ENCODE assay signal across 1 cellular context in the genomic region with DNA sequence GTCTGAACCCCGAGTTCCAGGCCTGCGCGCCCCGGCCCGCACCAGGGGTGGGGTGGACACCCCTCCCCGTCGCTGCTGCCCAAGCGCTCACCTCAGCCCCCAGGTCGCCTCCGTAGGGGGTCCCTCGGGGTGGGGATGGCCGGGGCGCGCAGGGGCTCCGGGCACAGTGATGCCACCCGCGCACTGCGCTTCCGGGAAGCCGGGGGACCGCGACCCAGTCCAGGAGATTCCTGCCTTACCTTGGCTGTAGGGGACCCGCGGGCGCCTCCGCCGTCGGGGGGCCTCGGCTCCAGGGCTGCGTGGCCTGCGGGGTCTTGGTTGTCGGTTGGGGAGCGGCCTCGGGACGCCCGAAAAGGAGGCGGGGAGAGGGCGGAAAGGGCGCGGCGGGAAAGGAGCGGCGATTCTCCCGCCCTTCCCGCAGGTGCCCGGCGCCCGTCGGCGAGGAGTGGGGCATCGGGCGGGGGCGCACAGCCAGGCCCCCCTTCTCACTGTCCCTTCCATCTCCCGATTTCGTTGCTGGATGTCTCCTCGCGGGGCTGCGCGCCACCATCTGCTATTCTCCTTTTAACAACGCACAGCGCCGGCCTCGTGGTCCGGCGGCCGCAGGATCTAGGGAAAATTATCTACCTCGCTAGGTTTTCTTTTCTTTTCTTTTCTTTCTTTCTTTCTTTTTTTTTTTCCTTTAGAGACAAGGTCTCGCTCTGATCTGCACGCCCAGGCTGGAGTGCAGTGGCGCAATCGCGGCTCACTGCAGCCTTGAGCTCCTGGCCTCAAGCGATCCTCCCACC.
A peak's percentile ranks its signal among the peaks of the same experiment; 100 is the strongest.
TF ChIP-seq lines count a peak whose summit lies in the region.

A gene (minus strand): TSS at position 355 of the 788 bp plus-strand sequence. CDS start 3,323 bp downstream, outside the sequence.

TF ChIP-seq in HepG2, 621 proteins besides CTCF, POLR2A, EP300 and RAD21 (continued from another document and continues in another):
- TF ChIP-seq, protein P1, sequence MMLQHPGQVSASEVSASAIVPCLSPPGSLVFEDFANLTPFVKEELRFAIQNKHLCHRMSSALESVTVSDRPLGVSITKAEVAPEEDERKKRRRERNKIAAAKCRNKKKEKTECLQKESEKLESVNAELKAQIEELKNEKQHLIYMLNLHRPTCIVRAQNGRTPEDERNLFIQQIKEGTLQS (CRISPR knock-in tag; IDR thresholded peaks at IDR 0.05), result no peak
- no peak for TF ChIP-seq MZF1 (CRISPR knock-in tag; IDR thresholded peaks at IDR 0.05; ENCODE audit: borderline replicate concordance)
- TF ChIP-seq NFE2L1 (CRISPR knock-in tag; IDR thresholded peaks at IDR 0.05; ENCODE audit: borderline replicate concordance), result no peak
- TF ChIP-seq ZNF788 (CRISPR knock-in tag; IDR thresholded peaks at IDR 0.05; ENCODE audit: borderline replicate concordance), result no peak
- TF ChIP-seq ZNF205 (CRISPR knock-in tag; IDR thresholded peaks at IDR 0.05), result no peak; the same call in 1 of the 2 replicates
- no peak for TF ChIP-seq ZNF333 (CRISPR knock-in tag; IDR thresholded peaks at IDR 0.05; ENCODE audit: borderline replicate concordance)
- TF ChIP-seq KDM3A (CRISPR knock-in tag; IDR thresholded peaks at IDR 0.05; ENCODE audit: low read depth), result no peak
- TF ChIP-seq, protein P2, sequence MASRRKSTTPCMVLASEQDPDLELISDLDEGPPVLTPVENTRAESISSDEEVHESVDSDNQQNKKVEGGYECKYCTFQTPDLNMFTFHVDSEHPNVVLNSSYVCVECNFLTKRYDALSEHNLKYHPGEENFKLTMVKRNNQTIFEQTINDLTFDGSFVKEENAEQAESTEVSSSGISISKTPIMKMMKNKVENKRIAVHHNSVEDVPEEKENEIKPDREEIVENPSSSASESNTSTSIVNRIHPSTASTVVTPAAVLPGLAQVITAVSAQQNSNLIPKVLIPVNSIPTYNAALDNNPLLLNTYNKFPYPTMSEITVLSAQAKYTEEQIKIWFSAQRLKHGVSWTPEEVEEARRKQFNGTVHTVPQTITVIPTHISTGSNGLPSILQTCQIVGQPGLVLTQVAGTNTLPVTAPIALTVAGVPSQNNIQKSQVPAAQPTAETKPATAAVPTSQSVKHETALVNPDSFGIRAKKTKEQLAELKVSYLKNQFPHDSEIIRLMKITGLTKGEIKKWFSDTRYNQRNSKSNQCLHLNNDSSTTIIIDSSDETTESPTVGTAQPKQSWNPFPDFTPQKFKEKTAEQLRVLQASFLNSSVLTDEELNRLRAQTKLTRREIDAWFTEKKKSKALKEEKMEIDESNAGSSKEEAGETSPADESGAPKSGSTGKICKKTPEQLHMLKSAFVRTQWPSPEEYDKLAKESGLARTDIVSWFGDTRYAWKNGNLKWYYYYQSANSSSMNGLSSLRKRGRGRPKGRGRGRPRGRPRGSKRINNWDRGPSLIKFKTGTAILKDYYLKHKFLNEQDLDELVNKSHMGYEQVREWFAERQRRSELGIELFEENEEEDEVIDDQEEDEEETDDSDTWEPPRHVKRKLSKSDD (CRISPR knock-in tag; IDR thresholded peaks at IDR 0.05; ENCODE audit: low read depth), result no peak
- TF ChIP-seq JUN (CRISPR knock-in tag; IDR thresholded peaks at IDR 0.05), result no peak
- TF ChIP-seq GTF3A (CRISPR knock-in tag; conservative IDR thresholded peaks at IDR 0.05), result 0 out of 2 replicates have a peak, but pooled peaks have one; percentile 49
- TF ChIP-seq HMG20B (CRISPR knock-in tag; conservative IDR thresholded peaks at IDR 0.05), result no peak
- TF ChIP-seq, protein P3, sequence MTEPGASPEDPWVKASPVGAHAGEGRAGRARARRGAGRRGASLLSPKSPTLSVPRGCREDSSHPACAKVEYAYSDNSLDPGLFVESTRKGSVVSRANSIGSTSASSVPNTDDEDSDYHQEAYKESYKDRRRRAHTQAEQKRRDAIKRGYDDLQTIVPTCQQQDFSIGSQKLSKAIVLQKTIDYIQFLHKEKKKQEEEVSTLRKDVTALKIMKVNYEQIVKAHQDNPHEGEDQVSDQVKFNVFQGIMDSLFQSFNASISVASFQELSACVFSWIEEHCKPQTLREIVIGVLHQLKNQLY (CRISPR knock-in tag; IDR thresholded peaks at IDR 0.05), result peak; percentile 33; the same call in 1 of the 2 replicates
- TF ChIP-seq, protein P4, sequence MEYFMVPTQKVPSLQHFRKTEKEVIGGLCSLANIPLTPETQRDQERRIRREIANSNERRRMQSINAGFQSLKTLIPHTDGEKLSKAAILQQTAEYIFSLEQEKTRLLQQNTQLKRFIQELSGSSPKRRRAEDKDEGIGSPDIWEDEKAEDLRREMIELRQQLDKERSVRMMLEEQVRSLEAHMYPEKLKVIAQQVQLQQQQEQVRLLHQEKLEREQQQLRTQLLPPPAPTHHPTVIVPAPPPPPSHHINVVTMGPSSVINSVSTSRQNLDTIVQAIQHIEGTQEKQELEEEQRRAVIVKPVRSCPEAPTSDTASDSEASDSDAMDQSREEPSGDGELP (IDR thresholded peaks at IDR 0.05; ENCODE audit: borderline replicate concordance, low read depth), result no peak
- TF ChIP-seq PPARG (CRISPR knock-in tag; conservative IDR thresholded peaks at IDR 0.05), result 0 out of 2 replicates have a peak, but pooled peaks have one; percentile 9
- TF ChIP-seq, protein P5, sequence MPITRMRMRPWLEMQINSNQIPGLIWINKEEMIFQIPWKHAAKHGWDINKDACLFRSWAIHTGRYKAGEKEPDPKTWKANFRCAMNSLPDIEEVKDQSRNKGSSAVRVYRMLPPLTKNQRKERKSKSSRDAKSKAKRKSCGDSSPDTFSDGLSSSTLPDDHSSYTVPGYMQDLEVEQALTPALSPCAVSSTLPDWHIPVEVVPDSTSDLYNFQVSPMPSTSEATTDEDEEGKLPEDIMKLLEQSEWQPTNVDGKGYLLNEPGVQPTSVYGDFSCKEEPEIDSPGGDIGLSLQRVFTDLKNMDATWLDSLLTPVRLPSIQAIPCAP (CRISPR knock-in tag; IDR thresholded peaks at IDR 0.05; ENCODE audit: low read depth), result no peak
- peak; percentile 64; the same call in 1 of the 2 replicates for TF ChIP-seq BRD4 (CRISPR knock-in tag; IDR thresholded peaks at IDR 0.05)
- peak; percentile 56; the same call in 1 of the 2 replicates for TF ChIP-seq HNRNPL (IDR thresholded peaks at IDR 0.05; ENCODE audit: low read depth, low read length)
- TF ChIP-seq AGO2 (optimal IDR thresholded peaks at IDR 0.05; ENCODE audit: low read depth, low read length), result peak; percentile 91
- TF ChIP-seq, protein P6, sequence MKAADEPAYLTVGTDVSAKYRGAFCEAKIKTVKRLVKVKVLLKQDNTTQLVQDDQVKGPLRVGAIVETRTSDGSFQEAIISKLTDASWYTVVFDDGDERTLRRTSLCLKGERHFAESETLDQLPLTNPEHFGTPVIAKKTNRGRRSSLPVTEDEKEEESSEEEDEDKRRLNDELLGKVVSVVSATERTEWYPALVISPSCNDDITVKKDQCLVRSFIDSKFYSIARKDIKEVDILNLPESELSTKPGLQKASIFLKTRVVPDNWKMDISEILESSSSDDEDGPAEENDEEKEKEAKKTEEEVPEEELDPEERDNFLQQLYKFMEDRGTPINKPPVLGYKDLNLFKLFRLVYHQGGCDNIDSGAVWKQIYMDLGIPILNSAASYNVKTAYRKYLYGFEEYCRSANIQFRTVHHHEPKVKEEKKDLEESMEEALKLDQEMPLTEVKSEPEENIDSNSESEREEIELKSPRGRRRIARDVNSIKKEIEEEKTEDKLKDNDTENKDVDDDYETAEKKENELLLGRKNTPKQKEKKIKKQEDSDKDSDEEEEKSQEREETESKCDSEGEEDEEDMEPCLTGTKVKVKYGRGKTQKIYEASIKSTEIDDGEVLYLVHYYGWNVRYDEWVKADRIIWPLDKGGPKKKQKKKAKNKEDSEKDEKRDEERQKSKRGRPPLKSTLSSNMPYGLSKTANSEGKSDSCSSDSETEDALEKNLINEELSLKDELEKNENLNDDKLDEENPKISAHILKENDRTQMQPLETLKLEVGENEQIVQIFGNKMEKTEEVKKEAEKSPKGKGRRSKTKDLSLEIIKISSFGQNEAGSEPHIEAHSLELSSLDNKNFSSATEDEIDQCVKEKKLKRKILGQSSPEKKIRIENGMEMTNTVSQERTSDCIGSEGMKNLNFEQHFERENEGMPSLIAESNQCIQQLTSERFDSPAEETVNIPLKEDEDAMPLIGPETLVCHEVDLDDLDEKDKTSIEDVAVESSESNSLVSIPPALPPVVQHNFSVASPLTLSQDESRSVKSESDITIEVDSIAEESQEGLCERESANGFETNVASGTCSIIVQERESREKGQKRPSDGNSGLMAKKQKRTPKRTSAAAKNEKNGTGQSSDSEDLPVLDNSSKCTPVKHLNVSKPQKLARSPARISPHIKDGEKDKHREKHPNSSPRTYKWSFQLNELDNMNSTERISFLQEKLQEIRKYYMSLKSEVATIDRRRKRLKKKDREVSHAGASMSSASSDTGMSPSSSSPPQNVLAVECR (CRISPR knock-in tag; IDR thresholded peaks at IDR 0.05; ENCODE audit: borderline replicate concordance), result peak; percentile 20; the same call in 1 of the 2 replicates
- no peak for TF ChIP-seq ZNF253 (CRISPR knock-in tag; IDR thresholded peaks at IDR 0.05; ENCODE audit: borderline replicate concordance)
- TF ChIP-seq PLRG1 (conservative IDR thresholded peaks at IDR 0.05), result no peak
- TF ChIP-seq NFATC3 (CRISPR knock-in tag; IDR thresholded peaks at IDR 0.05), result no peak
- TF ChIP-seq, protein P7, sequence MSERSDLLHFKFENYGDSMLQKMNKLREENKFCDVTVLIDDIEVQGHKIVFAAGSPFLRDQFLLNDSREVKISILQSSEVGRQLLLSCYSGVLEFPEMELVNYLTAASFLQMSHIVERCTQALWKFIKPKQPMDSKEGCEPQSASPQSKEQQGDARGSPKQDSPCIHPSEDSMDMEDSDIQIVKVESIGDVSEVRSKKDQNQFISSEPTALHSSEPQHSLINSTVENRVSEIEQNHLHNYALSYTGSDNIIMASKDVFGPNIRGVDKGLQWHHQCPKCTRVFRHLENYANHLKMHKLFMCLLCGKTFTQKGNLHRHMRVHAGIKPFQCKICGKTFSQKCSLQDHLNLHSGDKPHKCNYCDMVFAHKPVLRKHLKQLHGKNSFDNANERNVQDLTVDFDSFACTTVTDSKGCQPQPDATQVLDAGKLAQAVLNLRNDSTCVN (CRISPR knock-in tag; IDR thresholded peaks at IDR 0.05; ENCODE audit: borderline replicate concordance), result no peak
- no peak for TF ChIP-seq ZNF33B (CRISPR knock-in tag; IDR thresholded peaks at IDR 0.05)
- TF ChIP-seq, protein P8, sequence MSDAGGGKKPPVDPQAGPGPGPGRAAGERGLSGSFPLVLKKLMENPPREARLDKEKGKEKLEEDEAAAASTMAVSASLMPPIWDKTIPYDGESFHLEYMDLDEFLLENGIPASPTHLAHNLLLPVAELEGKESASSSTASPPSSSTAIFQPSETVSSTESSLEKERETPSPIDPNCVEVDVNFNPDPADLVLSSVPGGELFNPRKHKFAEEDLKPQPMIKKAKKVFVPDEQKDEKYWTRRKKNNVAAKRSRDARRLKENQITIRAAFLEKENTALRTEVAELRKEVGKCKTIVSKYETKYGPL (CRISPR knock-in tag; IDR thresholded peaks at IDR 0.05), result 0 out of 2 replicates have a peak, but pooled peaks have one; percentile 56
- TF ChIP-seq, protein P9, sequence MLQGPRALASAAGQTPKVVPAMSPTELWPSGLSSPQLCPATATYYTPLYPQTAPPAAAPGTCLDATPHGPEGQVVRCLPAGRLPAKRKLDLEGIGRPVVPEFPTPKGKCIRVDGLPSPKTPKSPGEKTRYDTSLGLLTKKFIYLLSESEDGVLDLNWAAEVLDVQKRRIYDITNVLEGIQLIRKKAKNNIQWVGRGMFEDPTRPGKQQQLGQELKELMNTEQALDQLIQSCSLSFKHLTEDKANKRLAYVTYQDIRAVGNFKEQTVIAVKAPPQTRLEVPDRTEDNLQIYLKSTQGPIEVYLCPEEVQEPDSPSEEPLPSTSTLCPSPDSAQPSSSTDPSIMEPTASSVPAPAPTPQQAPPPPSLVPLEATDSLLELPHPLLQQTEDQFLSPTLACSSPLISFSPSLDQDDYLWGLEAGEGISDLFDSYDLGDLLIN (CRISPR knock-in tag; IDR thresholded peaks at IDR 0.05; ENCODE audit: borderline replicate concordance), result peak; percentile 28; the same call in 1 of the 2 replicates
- TF ChIP-seq, protein P10, sequence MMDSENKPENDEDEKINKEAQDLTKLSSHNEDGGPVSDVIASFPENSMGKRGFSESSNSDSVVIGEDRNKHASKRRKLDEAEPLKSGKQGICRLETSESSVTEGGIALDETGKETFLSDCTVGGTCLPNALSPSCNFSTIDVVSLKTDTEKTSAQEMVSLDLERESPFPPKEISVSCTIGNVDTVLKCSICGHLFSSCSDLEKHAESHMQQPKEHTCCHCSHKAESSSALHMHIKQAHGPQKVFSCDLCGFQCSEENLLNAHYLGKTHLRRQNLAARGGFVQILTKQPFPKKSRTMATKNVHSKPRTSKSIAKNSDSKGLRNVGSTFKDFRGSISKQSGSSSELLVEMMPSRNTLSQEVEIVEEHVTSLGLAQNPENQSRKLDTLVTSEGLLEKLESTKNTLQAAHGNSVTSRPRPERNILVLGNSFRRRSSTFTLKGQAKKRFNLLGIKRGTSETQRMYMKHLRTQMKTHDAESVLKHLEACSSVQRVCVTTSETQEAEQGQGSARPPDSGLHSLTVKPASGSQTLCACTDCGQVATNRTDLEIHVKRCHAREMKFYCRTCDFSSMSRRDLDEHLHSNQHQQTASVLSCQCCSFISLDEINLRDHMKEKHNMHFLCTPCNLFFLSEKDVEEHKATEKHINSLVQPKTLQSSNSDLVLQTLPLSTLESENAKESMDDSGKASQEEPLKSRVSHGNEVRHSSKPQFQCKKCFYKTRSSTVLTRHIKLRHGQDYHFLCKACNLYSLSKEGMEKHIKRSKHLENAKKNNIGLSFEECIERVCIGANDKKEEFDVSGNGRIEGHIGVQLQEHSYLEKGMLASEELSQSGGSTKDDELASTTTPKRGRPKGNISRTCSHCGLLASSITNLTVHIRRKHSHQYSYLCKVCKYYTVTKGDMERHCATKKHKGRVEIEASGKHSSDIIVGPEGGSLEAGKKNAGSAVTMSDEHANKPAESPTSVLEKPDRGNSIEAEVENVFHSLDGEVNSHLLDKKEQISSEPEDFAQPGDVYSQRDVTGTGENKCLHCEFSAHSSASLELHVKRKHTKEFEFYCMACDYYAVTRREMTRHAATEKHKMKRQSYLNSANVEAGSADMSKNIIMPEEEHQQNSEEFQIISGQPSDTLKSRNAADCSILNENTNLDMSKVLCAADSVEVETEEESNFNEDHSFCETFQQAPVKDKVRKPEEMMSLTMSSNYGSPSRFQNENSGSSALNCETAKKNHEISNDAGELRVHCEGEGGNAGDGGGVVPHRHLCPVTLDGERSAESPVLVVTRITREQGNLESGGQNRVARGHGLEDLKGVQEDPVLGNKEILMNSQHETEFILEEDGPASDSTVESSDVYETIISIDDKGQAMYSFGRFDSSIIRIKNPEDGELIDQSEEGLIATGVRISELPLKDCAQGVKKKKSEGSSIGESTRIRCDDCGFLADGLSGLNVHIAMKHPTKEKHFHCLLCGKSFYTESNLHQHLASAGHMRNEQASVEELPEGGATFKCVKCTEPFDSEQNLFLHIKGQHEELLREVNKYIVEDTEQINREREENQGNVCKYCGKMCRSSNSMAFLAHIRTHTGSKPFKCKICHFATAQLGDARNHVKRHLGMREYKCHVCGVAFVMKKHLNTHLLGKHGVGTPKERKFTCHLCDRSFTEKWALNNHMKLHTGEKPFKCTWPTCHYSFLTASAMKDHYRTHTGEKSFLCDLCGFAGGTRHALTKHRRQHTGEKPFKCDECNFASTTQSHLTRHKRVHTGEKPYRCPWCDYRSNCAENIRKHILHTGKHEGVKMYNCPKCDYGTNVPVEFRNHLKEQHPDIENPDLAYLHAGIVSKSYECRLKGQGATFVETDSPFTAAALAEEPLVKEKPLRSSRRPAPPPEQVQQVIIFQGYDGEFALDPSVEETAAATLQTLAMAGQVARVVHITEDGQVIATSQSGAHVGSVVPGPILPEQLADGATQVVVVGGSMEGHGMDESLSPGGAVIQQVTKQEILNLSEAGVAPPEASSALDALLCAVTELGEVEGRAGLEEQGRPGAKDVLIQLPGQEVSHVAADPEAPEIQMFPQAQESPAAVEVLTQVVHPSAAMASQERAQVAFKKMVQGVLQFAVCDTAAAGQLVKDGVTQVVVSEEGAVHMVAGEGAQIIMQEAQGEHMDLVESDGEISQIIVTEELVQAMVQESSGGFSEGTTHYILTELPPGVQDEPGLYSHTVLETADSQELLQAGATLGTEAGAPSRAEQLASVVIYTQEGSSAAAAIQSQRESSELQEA (CRISPR knock-in tag; IDR thresholded peaks at IDR 0.05; ENCODE audit: not compliant biosample characterization), result peak; percentile 85
